In the genomic region with DNA sequence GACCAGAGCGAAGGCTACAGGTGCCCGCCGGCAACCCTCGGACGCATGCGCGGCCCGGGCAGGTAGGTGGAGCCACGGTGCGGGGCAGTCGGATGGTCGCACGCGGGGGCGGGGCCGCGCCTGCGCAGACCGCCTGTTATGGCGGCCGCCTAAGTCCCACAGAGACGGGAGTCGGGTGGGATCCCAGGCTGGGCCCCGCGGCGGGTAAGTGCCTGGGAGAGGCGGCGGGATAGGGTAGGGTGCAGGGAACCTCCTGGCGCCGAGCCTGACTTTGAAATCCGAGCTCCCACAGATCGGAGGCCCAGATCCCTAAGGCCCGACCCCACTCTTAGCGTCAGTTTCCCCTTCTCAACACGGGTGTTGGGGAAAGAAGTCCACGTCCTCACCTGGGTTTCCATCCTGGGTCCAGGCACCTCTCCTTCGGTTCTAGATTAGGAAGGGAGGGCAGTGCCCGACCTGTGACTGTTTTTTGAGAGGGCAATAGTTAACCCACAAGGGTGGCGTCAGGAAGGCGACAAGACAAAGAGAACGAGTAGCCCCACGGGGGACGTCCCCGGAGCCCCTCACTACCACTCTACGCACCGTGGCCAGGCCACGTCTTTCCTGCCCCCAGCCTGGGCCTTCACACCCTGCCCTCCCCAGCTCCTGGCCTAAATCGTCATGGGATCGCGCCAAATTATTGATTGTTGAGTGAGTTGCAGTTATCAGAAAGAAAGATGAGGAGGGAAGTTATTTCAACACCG, we compare ENCODE assay signal across 1 cellular context.
A peak's percentile ranks its signal among the peaks of the same experiment; 100 is the strongest.
TF ChIP-seq lines count a peak whose summit lies in the region.

A gene with protein sequence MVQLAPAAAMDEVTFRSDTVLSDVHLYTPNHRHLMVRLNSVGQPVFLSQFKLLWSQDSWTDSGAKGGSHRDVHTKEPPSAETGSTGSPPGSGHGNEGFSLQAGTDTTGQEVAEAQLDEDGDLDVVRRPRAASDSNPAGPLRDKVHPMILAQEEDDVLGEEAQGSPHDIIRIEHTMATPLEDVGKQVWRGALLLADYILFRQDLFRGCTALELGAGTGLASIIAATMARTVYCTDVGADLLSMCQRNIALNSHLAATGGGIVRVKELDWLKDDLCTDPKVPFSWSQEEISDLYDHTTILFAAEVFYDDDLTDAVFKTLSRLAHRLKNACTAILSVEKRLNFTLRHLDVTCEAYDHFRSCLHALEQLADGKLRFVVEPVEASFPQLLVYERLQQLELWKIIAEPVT (plus strand): TSS at position 127 of the 743 bp plus-strand sequence. CDS start 3,968 bp downstream, outside the sequence.

TF ChIP-seq in WTC11, 78 proteins besides CTCF, POLR2A, EP300 and RAD21 (continued from another document):
- TF ChIP-seq, protein P1, sequence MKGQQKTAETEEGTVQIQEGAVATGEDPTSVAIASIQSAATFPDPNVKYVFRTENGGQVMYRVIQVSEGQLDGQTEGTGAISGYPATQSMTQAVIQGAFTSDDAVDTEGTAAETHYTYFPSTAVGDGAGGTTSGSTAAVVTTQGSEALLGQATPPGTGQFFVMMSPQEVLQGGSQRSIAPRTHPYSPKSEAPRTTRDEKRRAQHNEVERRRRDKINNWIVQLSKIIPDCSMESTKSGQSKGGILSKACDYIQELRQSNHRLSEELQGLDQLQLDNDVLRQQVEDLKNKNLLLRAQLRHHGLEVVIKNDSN (CRISPR knock-in tag; IDR thresholded peaks at IDR 0.05), result 0 out of 2 replicates have a peak, but pooled peaks have one; percentile 15
- TF ChIP-seq, protein P2, sequence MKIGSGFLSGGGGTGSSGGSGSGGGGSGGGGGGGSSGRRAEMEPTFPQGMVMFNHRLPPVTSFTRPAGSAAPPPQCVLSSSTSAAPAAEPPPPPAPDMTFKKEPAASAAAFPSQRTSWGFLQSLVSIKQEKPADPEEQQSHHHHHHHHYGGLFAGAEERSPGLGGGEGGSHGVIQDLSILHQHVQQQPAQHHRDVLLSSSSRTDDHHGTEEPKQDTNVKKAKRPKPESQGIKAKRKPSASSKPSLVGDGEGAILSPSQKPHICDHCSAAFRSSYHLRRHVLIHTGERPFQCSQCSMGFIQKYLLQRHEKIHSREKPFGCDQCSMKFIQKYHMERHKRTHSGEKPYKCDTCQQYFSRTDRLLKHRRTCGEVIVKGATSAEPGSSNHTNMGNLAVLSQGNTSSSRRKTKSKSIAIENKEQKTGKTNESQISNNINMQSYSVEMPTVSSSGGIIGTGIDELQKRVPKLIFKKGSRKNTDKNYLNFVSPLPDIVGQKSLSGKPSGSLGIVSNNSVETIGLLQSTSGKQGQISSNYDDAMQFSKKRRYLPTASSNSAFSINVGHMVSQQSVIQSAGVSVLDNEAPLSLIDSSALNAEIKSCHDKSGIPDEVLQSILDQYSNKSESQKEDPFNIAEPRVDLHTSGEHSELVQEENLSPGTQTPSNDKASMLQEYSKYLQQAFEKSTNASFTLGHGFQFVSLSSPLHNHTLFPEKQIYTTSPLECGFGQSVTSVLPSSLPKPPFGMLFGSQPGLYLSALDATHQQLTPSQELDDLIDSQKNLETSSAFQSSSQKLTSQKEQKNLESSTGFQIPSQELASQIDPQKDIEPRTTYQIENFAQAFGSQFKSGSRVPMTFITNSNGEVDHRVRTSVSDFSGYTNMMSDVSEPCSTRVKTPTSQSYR (CRISPR knock-in tag; IDR thresholded peaks at IDR 0.05), result no peak
- TF ChIP-seq, protein P3, sequence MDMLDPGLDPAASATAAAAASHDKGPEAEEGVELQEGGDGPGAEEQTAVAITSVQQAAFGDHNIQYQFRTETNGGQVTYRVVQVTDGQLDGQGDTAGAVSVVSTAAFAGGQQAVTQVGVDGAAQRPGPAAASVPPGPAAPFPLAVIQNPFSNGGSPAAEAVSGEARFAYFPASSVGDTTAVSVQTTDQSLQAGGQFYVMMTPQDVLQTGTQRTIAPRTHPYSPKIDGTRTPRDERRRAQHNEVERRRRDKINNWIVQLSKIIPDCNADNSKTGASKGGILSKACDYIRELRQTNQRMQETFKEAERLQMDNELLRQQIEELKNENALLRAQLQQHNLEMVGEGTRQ (CRISPR knock-in tag; IDR thresholded peaks at IDR 0.05), result no peak
- TF ChIP-seq ZBTB21 (CRISPR knock-in tag; IDR thresholded peaks at IDR 0.05; ENCODE audit: borderline replicate concordance) (no peak), ATF1 (CRISPR knock-in tag; IDR thresholded peaks at IDR 0.05) (no peak), ZNF219 (CRISPR knock-in tag; IDR thresholded peaks at IDR 0.05; ENCODE audit: borderline replicate concordance) (no peak), NFATC4 (CRISPR knock-in tag; IDR thresholded peaks at IDR 0.05) (no peak), GABPB1 (CRISPR knock-in tag; IDR thresholded peaks at IDR 0.05) (peak; percentile 57), SMAD3 (CRISPR knock-in tag; IDR thresholded peaks at IDR 0.05; ENCODE audit: borderline replicate concordance) (no peak), JUN (CRISPR knock-in tag; IDR thresholded peaks at IDR 0.05) (no peak), JAZF1 (CRISPR knock-in tag; IDR thresholded peaks at IDR 0.05) (no peak), ZNF396 (CRISPR knock-in tag; IDR thresholded peaks at IDR 0.05; ENCODE audit: borderline replicate concordance) (no peak), ZNF317 (CRISPR knock-in tag; IDR thresholded peaks at IDR 0.05; ENCODE audit: borderline replicate concordance, low read depth) (no peak), OVOL2 (CRISPR knock-in tag; IDR thresholded peaks at IDR 0.05; ENCODE audit: borderline replicate concordance) (no peak), FOXK1 (CRISPR knock-in tag; IDR thresholded peaks at IDR 0.05) (0 out of 2 replicates have a peak, but pooled peaks have one; percentile 36), ELF4 (CRISPR knock-in tag; IDR thresholded peaks at IDR 0.05; ENCODE audit: low read depth) (no peak), ZNF263 (CRISPR knock-in tag; IDR thresholded peaks at IDR 0.05; ENCODE audit: low read depth) (no peak)
- TF ChIP-seq, protein P4, sequence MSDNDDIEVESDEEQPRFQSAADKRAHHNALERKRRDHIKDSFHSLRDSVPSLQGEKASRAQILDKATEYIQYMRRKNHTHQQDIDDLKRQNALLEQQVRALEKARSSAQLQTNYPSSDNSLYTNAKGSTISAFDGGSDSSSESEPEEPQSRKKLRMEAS (CRISPR knock-in tag; IDR thresholded peaks at IDR 0.05), result peak; percentile 55
- TF ChIP-seq, protein P5, sequence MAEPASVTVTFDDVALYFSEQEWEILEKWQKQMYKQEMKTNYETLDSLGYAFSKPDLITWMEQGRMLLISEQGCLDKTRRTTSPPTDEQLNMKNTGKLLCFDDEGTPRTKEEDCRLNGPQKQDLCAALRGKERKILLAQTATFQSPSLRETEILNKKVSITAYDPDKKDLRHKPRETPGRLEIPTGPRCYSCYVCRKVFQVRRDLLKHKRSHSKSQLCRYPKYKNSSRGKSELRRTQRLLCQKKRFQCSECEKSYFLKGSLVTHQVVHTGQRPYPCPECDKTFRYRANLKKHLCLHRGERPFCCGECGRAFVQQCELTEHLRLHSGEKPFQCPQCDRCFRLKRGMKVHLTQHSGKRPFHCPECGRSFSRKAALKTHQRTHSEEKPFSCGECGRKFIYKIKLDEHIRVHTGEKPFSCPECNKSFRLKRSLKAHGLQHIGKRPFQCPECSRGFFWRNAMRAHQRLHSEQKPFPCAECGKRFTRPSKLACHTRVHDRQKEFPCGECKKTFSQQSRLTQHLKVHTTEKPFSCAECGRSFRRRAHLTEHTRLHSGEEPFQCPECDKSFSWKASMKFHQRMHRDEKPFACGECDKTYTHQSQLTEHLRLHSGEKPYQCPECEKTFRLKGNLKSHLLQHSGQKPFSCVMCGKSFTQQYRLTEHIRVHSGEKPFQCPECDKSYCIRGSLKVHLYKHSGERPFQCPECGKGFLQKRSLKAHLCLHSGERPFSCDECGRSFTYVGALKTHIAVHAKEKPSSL (CRISPR knock-in tag; conservative IDR thresholded peaks at IDR 0.05), result no peak
- TF ChIP-seq, protein P6, sequence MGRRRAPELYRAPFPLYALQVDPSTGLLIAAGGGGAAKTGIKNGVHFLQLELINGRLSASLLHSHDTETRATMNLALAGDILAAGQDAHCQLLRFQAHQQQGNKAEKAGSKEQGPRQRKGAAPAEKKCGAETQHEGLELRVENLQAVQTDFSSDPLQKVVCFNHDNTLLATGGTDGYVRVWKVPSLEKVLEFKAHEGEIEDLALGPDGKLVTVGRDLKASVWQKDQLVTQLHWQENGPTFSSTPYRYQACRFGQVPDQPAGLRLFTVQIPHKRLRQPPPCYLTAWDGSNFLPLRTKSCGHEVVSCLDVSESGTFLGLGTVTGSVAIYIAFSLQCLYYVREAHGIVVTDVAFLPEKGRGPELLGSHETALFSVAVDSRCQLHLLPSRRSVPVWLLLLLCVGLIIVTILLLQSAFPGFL (CRISPR knock-in tag; IDR thresholded peaks at IDR 0.05; ENCODE audit: borderline replicate concordance), result peak; percentile 74; the same call in 1 of the 2 replicates
- TF ChIP-seq, protein P7, sequence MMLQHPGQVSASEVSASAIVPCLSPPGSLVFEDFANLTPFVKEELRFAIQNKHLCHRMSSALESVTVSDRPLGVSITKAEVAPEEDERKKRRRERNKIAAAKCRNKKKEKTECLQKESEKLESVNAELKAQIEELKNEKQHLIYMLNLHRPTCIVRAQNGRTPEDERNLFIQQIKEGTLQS (CRISPR knock-in tag; conservative IDR thresholded peaks at IDR 0.05), result no peak
- TF ChIP-seq, protein P8, sequence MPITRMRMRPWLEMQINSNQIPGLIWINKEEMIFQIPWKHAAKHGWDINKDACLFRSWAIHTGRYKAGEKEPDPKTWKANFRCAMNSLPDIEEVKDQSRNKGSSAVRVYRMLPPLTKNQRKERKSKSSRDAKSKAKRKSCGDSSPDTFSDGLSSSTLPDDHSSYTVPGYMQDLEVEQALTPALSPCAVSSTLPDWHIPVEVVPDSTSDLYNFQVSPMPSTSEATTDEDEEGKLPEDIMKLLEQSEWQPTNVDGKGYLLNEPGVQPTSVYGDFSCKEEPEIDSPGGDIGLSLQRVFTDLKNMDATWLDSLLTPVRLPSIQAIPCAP (CRISPR knock-in tag; IDR thresholded peaks at IDR 0.05), result no peak
- TF ChIP-seq, protein P9, sequence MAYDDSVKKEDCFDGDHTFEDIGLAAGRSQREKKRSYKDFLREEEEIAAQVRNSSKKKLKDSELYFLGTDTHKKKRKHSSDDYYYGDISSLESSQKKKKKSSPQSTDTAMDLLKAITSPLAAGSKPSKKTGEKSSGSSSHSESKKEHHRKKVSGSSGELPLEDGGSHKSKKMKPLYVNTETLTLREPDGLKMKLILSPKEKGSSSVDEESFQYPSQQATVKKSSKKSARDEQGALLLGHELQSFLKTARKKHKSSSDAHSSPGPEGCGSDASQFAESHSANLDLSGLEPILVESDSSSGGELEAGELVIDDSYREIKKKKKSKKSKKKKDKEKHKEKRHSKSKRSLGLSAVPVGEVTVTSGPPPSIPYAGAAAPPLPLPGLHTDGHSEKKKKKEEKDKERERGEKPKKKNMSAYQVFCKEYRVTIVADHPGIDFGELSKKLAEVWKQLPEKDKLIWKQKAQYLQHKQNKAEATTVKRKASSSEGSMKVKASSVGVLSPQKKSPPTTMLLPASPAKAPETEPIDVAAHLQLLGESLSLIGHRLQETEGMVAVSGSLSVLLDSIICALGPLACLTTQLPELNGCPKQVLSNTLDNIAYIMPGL (CRISPR knock-in tag; IDR thresholded peaks at IDR 0.05), result 0 out of 2 replicates have a peak, but pooled peaks have one; percentile 28
